ENCODE assay signal across 1 cellular context in the genomic region with DNA sequence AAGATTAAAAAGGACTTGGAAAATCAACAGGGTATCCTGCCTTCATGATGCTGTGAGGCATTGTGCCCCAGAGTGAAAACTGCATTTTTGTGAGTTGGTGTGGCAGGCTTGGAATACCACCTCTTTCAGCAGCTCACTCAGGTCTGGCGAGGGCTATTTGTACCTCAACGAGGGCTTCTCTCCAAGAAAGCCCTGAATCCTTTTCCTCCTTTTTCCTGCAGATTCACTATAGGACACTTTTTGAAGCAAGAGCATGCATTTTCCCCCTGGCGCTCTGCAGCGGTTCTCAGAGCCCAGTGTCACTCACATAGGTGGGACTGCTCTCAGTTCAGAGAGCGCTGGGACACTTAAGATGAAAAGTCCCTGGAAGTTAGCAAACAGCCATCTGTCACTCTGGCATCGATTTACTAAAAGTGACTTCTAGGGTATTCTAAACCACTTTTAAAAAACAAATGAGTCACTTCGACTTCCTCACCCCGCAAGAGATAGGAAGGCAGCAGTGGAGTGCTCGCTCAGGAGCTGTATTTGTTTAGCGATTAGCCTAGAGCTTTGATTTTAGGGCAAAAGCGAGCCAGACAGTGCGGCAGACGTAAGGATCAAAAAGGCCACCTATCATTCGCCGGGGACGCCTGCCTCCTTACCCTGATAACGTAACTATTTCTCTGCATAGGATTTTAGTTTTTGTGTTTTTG.
A peak's percentile ranks its signal among the peaks of the same experiment; 100 is the strongest.
TF ChIP-seq lines count a peak whose summit lies in the region.

No MANE protein-coding gene starts in this region.

TF ChIP-seq in HepG2, 621 proteins besides CTCF, POLR2A, EP300 and RAD21 (continued from another document):
- TF ChIP-seq, protein P1, sequence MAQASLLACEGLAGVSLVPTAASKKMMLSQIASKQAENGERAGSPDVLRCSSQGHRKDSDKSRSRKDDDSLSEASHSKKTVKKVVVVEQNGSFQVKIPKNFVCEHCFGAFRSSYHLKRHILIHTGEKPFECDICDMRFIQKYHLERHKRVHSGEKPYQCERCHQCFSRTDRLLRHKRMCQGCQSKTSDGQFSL (CRISPR knock-in tag; IDR thresholded peaks at IDR 0.05) = no peak
- TF ChIP-seq STAG1 (CRISPR knock-in tag; IDR thresholded peaks at IDR 0.05) (no peak; the same call in 1 of the 2 replicates), CCAR2 (optimal IDR thresholded peaks at IDR 0.05; ENCODE audit: low read depth, low read length) (peak; percentile 62), ZNF260 (CRISPR knock-in tag; IDR thresholded peaks at IDR 0.05; ENCODE audit: borderline replicate concordance, low read depth) (no peak)
